In the genomic region with DNA sequence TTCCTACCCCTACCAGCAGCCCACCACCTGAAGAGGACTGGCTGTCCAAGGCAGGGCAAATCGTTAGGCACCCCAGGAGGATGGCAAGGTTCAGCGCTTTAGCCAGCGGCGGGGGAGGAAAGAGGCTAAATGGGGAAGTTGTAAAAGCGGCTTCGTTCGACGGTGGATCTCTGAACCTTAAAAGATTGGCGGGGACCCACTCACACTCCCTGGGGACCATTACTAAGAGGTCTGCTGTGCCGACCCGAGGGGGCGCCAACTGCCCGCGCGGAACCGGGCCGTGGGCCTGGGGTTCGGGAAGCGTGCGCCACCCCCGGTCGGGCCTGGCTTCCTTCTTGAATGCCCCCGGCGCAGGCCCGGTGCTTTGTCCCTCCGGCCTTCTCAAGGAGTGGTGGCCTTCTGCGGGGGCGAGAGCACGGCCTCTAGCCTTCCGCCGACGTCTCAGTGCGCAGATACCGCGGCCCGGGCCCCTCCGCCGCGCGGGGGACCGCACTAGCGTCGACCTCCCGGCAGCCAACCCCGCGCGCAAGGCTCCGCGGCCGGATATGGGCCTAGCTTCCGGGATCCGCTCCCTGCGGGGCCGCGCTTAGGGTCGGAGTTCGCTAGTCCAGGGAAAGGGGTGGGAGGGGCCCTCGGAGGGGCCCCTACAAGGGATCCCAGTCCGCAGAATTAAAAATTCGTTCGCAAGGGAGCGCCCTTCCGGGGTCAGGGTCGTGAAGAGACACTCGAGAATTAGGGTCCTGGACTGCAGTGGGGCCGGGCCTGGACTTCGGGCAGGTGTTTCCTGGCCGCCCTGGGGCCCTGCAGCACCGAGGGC, we compare ENCODE assay signal across 11 cellular contexts. TPM values are rescaled to one million over a fixed set of nuclear protein-coding genes. Genes with fewer than 3 reads are reported as not detected.
A peak's percentile ranks its signal among the peaks of the same experiment; 100 is the strongest.
DNase-seq lines count a peak whose midpoint lies in the region; ATAC-seq and TF ChIP-seq lines count a peak whose summit lies in the region.
"Had no signal": no experiment of that assay in that cellular context is flagged by ENCODE, and none has a peak within 500 bp of the region (broad histone marks: within the 10 kb centered on the region; RNA-seq: fewer than 3 reads in every experiment).

No MANE protein-coding gene starts in this region.

- ATAC-seq in GM19395 (IDR thresholded peaks at IDR 0.05; ENCODE audit: unreplicated experiment): peak; percentile 40
- peak; percentile 65 for ATAC-seq in HG03175 (IDR thresholded peaks at IDR 0.05; ENCODE audit: unreplicated experiment)

- H3K27ac Mint-ChIP-seq in endothelial cell (ENCODE audit: unreplicated experiment): no peak overlapping the region

- H3K9me3 Mint-ChIP-seq in endothelial cell (ENCODE audit: unreplicated experiment): no peaks in the 10 kb centered on the region

- H3K27me3 Mint-ChIP-seq in endothelial cell (ENCODE audit: unreplicated experiment): peaks cover 17% of the 10 kb centered on the region

- H3K4me3 Mint-ChIP-seq in endothelial cell (ENCODE audit: unreplicated experiment): peak overlapping the region; percentile 62

- peaks cover 3% of the 10 kb centered on the region for H3K36me3 Mint-ChIP-seq in endothelial cell (ENCODE audit: low read depth, unreplicated experiment)

- DNase-seq in endothelial cell (ENCODE audit: low spot score): no peak
- peak; percentile 26 for DNase-seq in retina
- no peak for DNase-seq in NCI-H345 (lab: John Stamatoyannopoulos, UW)
- DNase-seq in activated CD4-positive, CD25-positive, alpha-beta regulatory T cell (lab: John Stamatoyannopoulos, UW): no peak
- no peak for DNase-seq in H4 (ENCODE audit: low spot score)
- no peak for DNase-seq in NCI-H526 treated with DMSO at 0.1 percent for 48 hours (lab: John Stamatoyannopoulos, UW)
- DNase-seq: effector CD4-positive, alpha-beta T cell; NCI-H526 had no signal

- TF ChIP-seq CTCF in endothelial cell (IDR thresholded peaks at IDR 0.05; ENCODE audit: unreplicated experiment): no peak

- H3K4me1 Mint-ChIP-seq in endothelial cell (ENCODE audit: unreplicated experiment): peaks cover 30% of the 10 kb centered on the region

RNA-seq across cellular contexts. Expression of a gene that starts 10.5 kb away (rescaled TPM):
- 6.4 TPM for total RNA-seq in endothelial cell (ENCODE audit: unreplicated experiment)
- total RNA-seq in H4 (2014; rRNA removed; shearing (Covaris generic)): 5.2 and 10.4 TPM in 2 replicates
- total RNA-seq: mononuclear cell had no signal

RNA-seq across cellular contexts. Expression of a gene that starts 12.5 kb away (rescaled TPM):
- total RNA-seq in endothelial cell (ENCODE audit: unreplicated experiment): 2.1 TPM
- 6.5 and 10.3 TPM in 2 replicates for total RNA-seq in H4 (2014; rRNA removed; shearing (Covaris generic))
